ENCODE assay signal across 33 cellular contexts in the genomic region with DNA sequence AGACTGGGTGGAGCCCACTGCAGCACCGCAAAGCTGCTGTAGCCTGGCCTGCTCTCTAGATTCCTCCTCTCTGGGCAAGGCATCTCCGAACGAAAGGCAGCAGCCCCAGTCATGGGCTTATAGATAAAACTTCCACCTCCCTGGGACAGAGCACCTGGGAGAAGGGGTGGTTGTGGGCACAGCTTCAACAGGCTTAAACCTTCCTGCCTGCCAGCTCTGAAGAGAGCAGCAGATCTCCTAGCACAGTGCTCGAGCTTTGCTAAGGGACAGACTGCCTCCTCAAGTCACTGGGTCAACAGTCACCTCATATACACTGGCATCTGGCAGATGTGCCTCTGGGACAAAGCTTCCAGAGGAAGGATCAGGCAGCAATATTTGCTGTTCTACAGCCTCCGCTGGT.
DNase-seq lines count a peak whose midpoint lies in the region; ATAC-seq, FAIRE-seq and TF ChIP-seq lines count a peak whose summit lies in the region.
"Had no signal": no experiment of that assay in that cellular context is flagged by ENCODE, and none has a peak within 500 bp of the region (broad histone marks: within the 10 kb centered on the region; RNA-seq: fewer than 3 reads in every experiment).

No MANE protein-coding gene starts in this region.

- peaks cover 15% of the 10 kb centered on the region for H3K27me3 Mint-ChIP-seq in endodermal cell (ENCODE audit: insufficient read depth)

- H3K4me1 Mint-ChIP-seq in endodermal cell: no peaks in the 10 kb centered on the region
- H3K4me1 Mint-ChIP-seq: B cell; CD14-positive monocyte; CD4-positive, alpha-beta memory T cell; CD4-positive, CD25-positive, alpha-beta regulatory T cell; CD8-positive, alpha-beta memory T cell had no signal

- ATAC-seq in HepG2 (no peak), right lobe of liver (no peak), GM19023 (IDR thresholded peaks at IDR 0.05; ENCODE audit: unreplicated experiment) (no peak)
- ATAC-seq: A549; CD8-positive, alpha-beta T cell had no signal

- CTCF ChIA-PET in HepG2 (lab: Yijun Ruan, JAX; ENCODE audit: low intra/inter-chr PET ratio, low total read pairs): no interaction called here

- H3K4me1 ChIP-seq in HepG2 (ENCODE audit: insufficient read depth, low read length) (peaks cover 14% of the 10 kb centered on the region), right lobe of liver (no peaks in the 10 kb centered on the region), endodermal cell (ENCODE audit: control insufficient read depth, insufficient read depth, low read length) (no peaks in the 10 kb centered on the region)
- H3K4me1 ChIP-seq: A549; BE2C; BLaER1; BLaER1 treated with 17β-estradiol and CSF1 and Interleukin-3, amounts not matched to agents 10 nM and 100 nM; Caco-2 had no signal

- intact Hi-C loops in HepG2 (cut with micrococcal nuclease; ENCODE audit: unreplicated experiment) (no loop called here), right lobe of liver (cut with DNase I) (no loop called here)

- H3K27me3 ChIP-seq in HepG2 (ENCODE audit: control insufficient read depth in 1 of 2, insufficient read depth in 2 of 2, low read length in 2 of 2) (no peaks in the 10 kb centered on the region), right lobe of liver (no peaks in the 10 kb centered on the region), endodermal cell (ENCODE audit: control insufficient read depth, insufficient read depth, low read length, poor library complexity, severe bottlenecking) (no peaks in the 10 kb centered on the region)
- H3K27me3 ChIP-seq: BE2C; BLaER1; BLaER1 treated with 17β-estradiol and CSF1 and Interleukin-3, amounts not matched to agents 10 nM and 100 nM had no signal

- H4K20me1 ChIP-seq in HepG2 (ENCODE audit: insufficient read depth, low read length): no peaks in the 10 kb centered on the region
- H4K20me1 ChIP-seq: BLaER1; BLaER1 treated with 17β-estradiol and CSF1 and Interleukin-3, amounts not matched to agents 10 nM and 100 nM had no signal

- no peak for TF ChIP-seq RAD21 in HepG2 (CRISPR knock-in tag; IDR thresholded peaks at IDR 0.05)

- H3K4me3 ChIP-seq in HepG2 (replicated peaks in 1 of 3; ENCODE audit: insufficient read depth in 1 of 3, low read depth in 2 of 3, low read length in 3 of 3) (no peak overlapping the region), right lobe of liver (no peak overlapping the region), endodermal cell (ENCODE audit: low read length) (peak overlapping the region; percentile 65)
- H3K4me3 ChIP-seq: A549; BLaER1; BLaER1 treated with 17β-estradiol and CSF1 and Interleukin-3, amounts not matched to agents 10 nM and 100 nM had no signal

- H3K36me3 ChIP-seq in HepG2 (replicated peaks in 1 of 2; ENCODE audit: control insufficient read depth in 1 of 2, insufficient read depth in 2 of 2, low read length in 2 of 2) (no peaks in the 10 kb centered on the region), right lobe of liver (no peaks in the 10 kb centered on the region), endodermal cell (ENCODE audit: control insufficient read depth, insufficient read depth, low read length) (peaks cover 29% of the 10 kb centered on the region)
- H3K36me3 ChIP-seq: BE2C; BLaER1; BLaER1 treated with 17β-estradiol and CSF1 and Interleukin-3, amounts not matched to agents 10 nM and 100 nM had no signal

- H3K9ac ChIP-seq in HepG2 (ENCODE audit: insufficient read depth, low read depth, low read length): no peak overlapping the region
- H3K9ac ChIP-seq in endodermal cell (ENCODE audit: extremely low read depth, low read length, poor library complexity, severe bottlenecking): no peak overlapping the region
- H3K9ac ChIP-seq: BLaER1; BLaER1 treated with 17β-estradiol and CSF1 and Interleukin-3, amounts not matched to agents 10 nM and 100 nM had no signal

- H3K27ac ChIP-seq in HepG2 (ENCODE audit: extremely low read length, insufficient read depth, low read length): no peak overlapping the region
- H3K27ac ChIP-seq in right lobe of liver: no peak overlapping the region
- no peak overlapping the region for H3K27ac ChIP-seq in endodermal cell (ENCODE audit: low read depth, low read length)
- H3K27ac ChIP-seq: 22Rv1; A549; BLaER1; BLaER1 treated with 17β-estradiol and CSF1 and Interleukin-3, amounts not matched to agents 10 nM and 100 nM; C4-2B had no signal

- BruUV-seq in HepG2 (replicated peaks; lab: Mats Ljungman, UMichigan): no TSS peak

- H3K9me3 ChIP-seq in HepG2 (ENCODE audit: low read length) (peaks cover 10% of the 10 kb centered on the region; the same call in 1 of the 2 replicates), right lobe of liver (no peaks in the 10 kb centered on the region), endodermal cell (ENCODE audit: control insufficient read depth, low read length) (peaks cover 58% of the 10 kb centered on the region)
- H3K9me3 ChIP-seq: BE2C, Caco-2 had no signal

- no peak for TF ChIP-seq EP300 in HepG2 (IDR thresholded peaks at IDR 0.05; ENCODE audit: low read depth in 2 of 2, low read length in 2 of 2)
- TF ChIP-seq EP300 in HepG2 (CRISPR knock-in tag; IDR thresholded peaks at IDR 0.05; ENCODE audit: borderline replicate concordance): no peak

- H3K79me2 ChIP-seq in HepG2 (ENCODE audit: insufficient read depth, low read length): no peaks in the 10 kb centered on the region

- DNase-seq in HepG2 (ENCODE audit: low spot score) (no peak), right lobe of liver (no peak), endodermal cell (no peak)
- DNase-seq: 8988T; ACHN; AML-193; BE2C; C1 segment of cervical spinal cord; Caco-2; Calu3; CD4-positive, alpha-beta memory T cell; CD4-positive, alpha-beta T cell; CD4-positive, CD25-positive, alpha-beta regulatory T cell; CD8-positive, alpha-beta memory T cell; CD8-positive, alpha-beta T cell; COR-L47; DMS 273 treated with DMSO at 0.1 percent for 48 hours; DMS153; DMS53; DMS79; DMS79 treated with DMSO at 0.1 percent for 48 hours; DND-41; EL had no signal

- H3K36me3 Mint-ChIP-seq in endodermal cell (ENCODE audit: low read depth): peaks cover 62% of the 10 kb centered on the region
- H3K36me3 Mint-ChIP-seq: CD14-positive monocyte; CD4-positive, alpha-beta memory T cell; CD4-positive, CD25-positive, alpha-beta regulatory T cell; CD8-positive, alpha-beta memory T cell; CD8-positive, alpha-beta T cell had no signal

- 85% methylated on average over 4 of the region's 5 CpGs for WGBS in HepG2 (ENCODE audit: low lambda C conversion rate)
- 81% methylated on average over 5 of the region's 5 CpGs for WGBS in right lobe of liver (ENCODE audit: insufficient coverage, low coverage, low lambda C conversion rate, missing lambda C conversion rate)
- WGBS in endodermal cell (ENCODE audit: insufficient coverage in 1 of 2, insufficient read length in 1 of 2), 2 experiments: 96% methylated on average over 5 of the region's 5 CpGs; no CpG with 5 or more reads in 1 of the 2 experiments

- H2AFZ ChIP-seq in HepG2 (ENCODE audit: low read length): no peak overlapping the region

- POLR2A ChIA-PET in HepG2 (lab: Yijun Ruan, JAX): no interaction called here

- TF ChIP-seq CTCF in HepG2 (CRISPR knock-in tag; IDR thresholded peaks at IDR 0.05) (no peak), right lobe of liver (IDR thresholded peaks at IDR 0.05) (no peak), endodermal cell (conservative IDR thresholded peaks at IDR 0.05) (no peak)

- FAIRE-seq in HepG2 (lab: Jason Lieb, UNC): no peak
- FAIRE-seq: A204.1, A549, D721Med had no signal

- H3K27ac Mint-ChIP-seq in endodermal cell: no peak overlapping the region
- H3K27ac Mint-ChIP-seq: B cell; CD14-positive monocyte; CD4-positive, alpha-beta memory T cell; CD4-positive, alpha-beta T cell; CD4-positive, CD25-positive, alpha-beta regulatory T cell; CD8-positive, alpha-beta memory T cell; CD8-positive, alpha-beta T cell had no signal

- in situ Hi-C loops in HepG2 (cut with HindIII; ENCODE audit: extremely low pct_ligation_motif_present, low pct_unique_long_range_greater_than_20kb): no loop called here

- no peak overlapping the region for H3K4me2 ChIP-seq in HepG2 (ENCODE audit: low read depth, low read length)
- H3K4me2 ChIP-seq: A549; BLaER1; BLaER1 treated with 17β-estradiol and CSF1 and Interleukin-3, amounts not matched to agents 10 nM and 100 nM had no signal

- H3K9me3 Mint-ChIP-seq in endodermal cell: peaks cover 61% of the 10 kb centered on the region
- H3K9me3 Mint-ChIP-seq: CD4-positive, alpha-beta T cell; CD8-positive, alpha-beta T cell had no signal

- TF ChIP-seq POLR2A in HepG2 (IDR thresholded peaks at IDR 0.05; ENCODE audit: insufficient read depth in 1 of 2, low read depth in 2 of 2, low read length in 2 of 2) (no peak), right lobe of liver (IDR thresholded peaks at IDR 0.05) (no peak)

- no peak overlapping the region for H3K4me3 Mint-ChIP-seq in endodermal cell
- H3K4me3 Mint-ChIP-seq: B cell; CD14-positive monocyte; CD4-positive, alpha-beta memory T cell; CD4-positive, alpha-beta T cell; CD4-positive, CD25-positive, alpha-beta regulatory T cell; CD8-positive, alpha-beta memory T cell; CD8-positive, alpha-beta T cell had no signal

TF ChIP-seq in HepG2, 621 proteins besides CTCF, POLR2A, EP300 and RAD21:
- TF ChIP-seq ZNF205 (CRISPR knock-in tag; IDR thresholded peaks at IDR 0.05) (no peak), ZNF17 (CRISPR knock-in tag; IDR thresholded peaks at IDR 0.05) (peak; percentile 95)
